In the genomic region with DNA sequence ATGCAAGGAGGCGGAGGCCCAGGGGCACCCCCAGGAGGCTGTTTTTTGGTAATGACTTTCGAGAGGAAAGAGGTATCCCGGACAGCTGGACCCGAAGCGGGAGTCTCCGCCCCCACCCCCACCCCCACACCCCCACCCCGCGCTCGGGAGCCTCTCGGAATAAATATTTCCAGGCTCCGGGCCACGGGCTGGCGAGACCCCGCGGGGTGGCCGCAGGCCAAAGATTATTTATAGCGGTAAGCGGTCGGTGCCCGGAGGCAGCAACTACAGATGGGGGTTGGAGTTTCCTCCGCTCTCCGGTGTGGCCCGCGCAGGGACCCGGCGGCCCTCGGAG, we compare ENCODE assay signal across 8 cellular contexts. TPM values are rescaled to one million over a fixed set of nuclear protein-coding genes. Genes with fewer than 3 reads are reported as not detected.
DNase-seq lines count a peak whose midpoint lies in the region; ATAC-seq, FAIRE-seq and TF ChIP-seq lines count a peak whose summit lies in the region.

No MANE protein-coding gene starts in this region.

- peaks cover 24% of the 10 kb centered on the region; the same call in 1 of the 2 replicates for H3K23me2 ChIP-seq in H1 (ENCODE audit: low read depth, low read length)

- no peak overlapping the region for H4K8ac ChIP-seq in H1 (ENCODE audit: extremely low read depth, insufficient read depth, low read length)

- no peak overlapping the region for H4K5ac ChIP-seq in H1 (ENCODE audit: insufficient read length, low read depth, low read length)

- no peak overlapping the region for H3K23ac ChIP-seq in H1 (ENCODE audit: insufficient read length)

- TF ChIP-seq POLR2A in H1 (IDR thresholded peaks at IDR 0.05; ENCODE audit: control extremely low read depth in 1 of 2, low read depth in 2 of 2, low read length in 2 of 2) (no peak), upper lobe of left lung (IDR thresholded peaks at IDR 0.05) (no peak)

- H4K20me1 ChIP-seq in H1 (replicated peaks in 1 of 2; ENCODE audit: control insufficient read depth in 1 of 2, insufficient read depth in 2 of 2, low read length in 2 of 2), result peaks cover 4 to 10% of the 10 kb centered on the region in 2 experiments

- H2AFZ ChIP-seq in H1 (ENCODE audit: low read length), result no peak overlapping the region

- H3K9me3 Mint-ChIP-seq in activated T-cell treated with anti-CD3 and anti-CD28 coated beads, Interleukin-2, amount 50 U/mL, for 72 hours, result no peaks in the 10 kb centered on the region

- no peaks in the 10 kb centered on the region for H3K79me2 ChIP-seq in H1 (ENCODE audit: control insufficient read depth in 1 of 2, insufficient read depth in 2 of 2, low read length in 2 of 2)

- H3K27ac Mint-ChIP-seq in activated T-cell treated with anti-CD3 and anti-CD28 coated beads, Interleukin-2, amount 50 U/mL, for 72 hours, result no peak overlapping the region

- TF ChIP-seq CTCF in H1 (IDR thresholded peaks at IDR 0.05; ENCODE audit: control extremely low read depth in 1 of 3, insufficient read depth in 1 of 3, low read depth in 1 of 3, low read length in 3 of 3) (no peak), upper lobe of left lung (IDR thresholded peaks at IDR 0.05) (no peak)

- H3K18ac ChIP-seq in H1 (ENCODE audit: extremely low read depth, low read length), result no peak overlapping the region

- DNase-seq in activated T-cell treated with anti-CD3 and anti-CD28 coated beads, Interleukin-2, amount 50 U/mL, for 72 hours, result no peak
- DNase-seq in activated T-cell treated with anti-CD3 and anti-CD28 coated beads for 4 hours (no peak), H1 (ENCODE audit: low read depth in 1 of 2, low spot score in 2 of 2) (no peak), upper lobe of left lung (no peak), NCI-H187 (lab: John Stamatoyannopoulos, UW) (no peak)

- H3K4me1 ChIP-seq in H1 (replicated peaks in 1 of 4; ENCODE audit: control insufficient read depth in 3 of 4, insufficient read depth in 4 of 4, low read length in 3 of 4) (peaks cover 7 to 40% (median 22%) of the 10 kb centered on the region in 4 experiments), mucosa of rectum (ENCODE audit: control insufficient read depth in 2 of 2, insufficient read depth in 2 of 2, low read length in 2 of 2) (peaks cover 41 to 51% of the 10 kb centered on the region in 2 donors), upper lobe of left lung (peaks cover 54 to 69% (median 59%) of the 10 kb centered on the region in 4 donors)

- H3K4me3 ChIP-seq in H1 (ENCODE audit: extremely low read depth in 1 of 4, insufficient read depth in 2 of 4, low read depth in 3 of 4, low read length in 4 of 4) (peak overlapping the region; percentile 34 to 68 (median 60)), mucosa of rectum (ENCODE audit: low read length in 2 of 2) (peak overlapping the region; percentile 57 to 58), upper lobe of left lung (peak overlapping the region in 3 of 4 donors; percentile 36 to 61 (median 57))

- H3K36me3 ChIP-seq in H1 (ENCODE audit: control insufficient read depth in 2 of 4, insufficient read depth in 4 of 4, low read length in 3 of 4) (no peaks in the 10 kb centered on the region), mucosa of rectum (ENCODE audit: control insufficient read depth in 2 of 2, insufficient read depth in 2 of 2, low read length in 2 of 2) (no peaks in the 10 kb centered on the region), upper lobe of left lung (no peaks in the 10 kb centered on the region)

- no peak overlapping the region for H3K56ac ChIP-seq in H1 (replicated peaks; ENCODE audit: insufficient read length, low read depth, low read length)

- FAIRE-seq in H1 (lab: Jason Lieb, UNC), result no peak

- no peak overlapping the region for H3K4ac ChIP-seq in H1 (replicated peaks; ENCODE audit: insufficient read length, low read depth, low read length)

- H2BK120ac ChIP-seq in H1 (replicated peaks; ENCODE audit: low read depth, low read length), result no peak overlapping the region

- no peak overlapping the region for H3K14ac ChIP-seq in H1 (ENCODE audit: insufficient read length)

- H3K27me3 ChIP-seq in H1 (replicated peaks in 1 of 4; ENCODE audit: control insufficient read depth in 3 of 4, extremely low read depth in 1 of 4, insufficient read depth in 3 of 4, low read length in 3 of 4) (peaks cover 53 to 90% (median 81%) of the 10 kb centered on the region in 4 experiments), mucosa of rectum (ENCODE audit: control insufficient read depth in 2 of 2, insufficient read depth in 2 of 2, low read length in 2 of 2) (peaks cover 31 to 38% of the 10 kb centered on the region in 2 donors), upper lobe of left lung (peaks cover 0 to 54% (median 34%) of the 10 kb centered on the region in 4 donors)

- TF ChIP-seq EP300 in H1 (IDR thresholded peaks at IDR 0.05; ENCODE audit: borderline replicate concordance in 1 of 2, low read depth in 2 of 2, low read length in 2 of 2) (no peak), upper lobe of left lung (IDR thresholded peaks at IDR 0.05) (no peak)

- H3K9ac ChIP-seq in H1 (replicated peaks in 1 of 4; ENCODE audit: extremely low read depth in 1 of 4, low read depth in 3 of 4, low read length in 3 of 4), result no peak overlapping the region
- H3K9ac ChIP-seq in mucosa of rectum (ENCODE audit: low read depth in 1 of 2, low read length in 2 of 2), result no peak overlapping the region

- CTCF ChIA-PET in H1 (lab: Charles Lee; ENCODE audit: partially characterized antibody), result no interaction called here

- no peak overlapping the region for H2AK5ac ChIP-seq in H1 (ENCODE audit: low read depth, low read length)

- H2BK12ac ChIP-seq in H1 (ENCODE audit: low read depth, low read length), result no peak overlapping the region

- 1% methylated on average over 24 of the region's 27 CpGs; no CpG with 5 or more reads in 1 of the 2 experiments for WGBS in H1 (ENCODE audit: extremely low coverage in 1 of 2, insufficient coverage in 1 of 2, insufficient read length in 1 of 2, insufficient replicate concordance in 2 of 2, low coverage in 1 of 2, low lambda C conversion rate in 2 of 2, missing lambda C conversion rate in 1 of 2), 2 experiments
- WGBS in upper lobe of left lung, 2 donors, result 2 to 7% methylated on average over 11 to 26 of the region's 27 CpGs

- H2BK15ac ChIP-seq in H1 (ENCODE audit: low read length), result no peak overlapping the region

- no peak for ATAC-seq in activated T-cell treated with anti-CD3 and anti-CD28 coated beads, Interleukin-2, amount 50 U/mL, for 72 hours (replicated peaks in 1 of 2)
- ATAC-seq in upper lobe of left lung (ENCODE audit: low FRiP score in 2 of 2) (no peak), GM21786 (IDR thresholded peaks at IDR 0.05; ENCODE audit: unreplicated experiment) (no peak), GM19023 (IDR thresholded peaks at IDR 0.05; ENCODE audit: unreplicated experiment) (no peak)

- no peak overlapping the region for H2BK20ac ChIP-seq in H1 (ENCODE audit: low read length)

- H3K4me2 ChIP-seq in H1 (ENCODE audit: insufficient read depth in 1 of 2, low read depth in 2 of 2, low read length in 2 of 2), result peak overlapping the region; percentile 62 to 95

- H2BK5ac ChIP-seq in H1 (ENCODE audit: low read depth, low read length), result no peak overlapping the region

- peaks cover 53% of the 10 kb centered on the region for H3K27me3 Mint-ChIP-seq in activated T-cell treated with anti-CD3 and anti-CD28 coated beads, Interleukin-2, amount 50 U/mL, for 72 hours (ENCODE audit: low read depth)

- no peaks in the 10 kb centered on the region; a peak in 1 of 4 replicates for H3K9me3 ChIP-seq in H1 (ENCODE audit: insufficient read depth in 2 of 2, low read depth in 1 of 2, low read length in 1 of 2)
- H3K9me3 ChIP-seq in mucosa of rectum (ENCODE audit: control insufficient read depth in 2 of 2, low read length in 2 of 2), result no peaks in the 10 kb centered on the region
- no peaks in the 10 kb centered on the region for H3K9me3 ChIP-seq in upper lobe of left lung

- no peak overlapping the region for H4K91ac ChIP-seq in H1 (replicated peaks; ENCODE audit: insufficient read length, low read length)

- TF ChIP-seq RAD21 in H1 (IDR thresholded peaks at IDR 0.05 in 1 of 2, conservative IDR thresholded peaks at IDR 0.05 in 1 of 2; ENCODE audit: low read depth in 2 of 2, low read length in 2 of 2), result no peak

- H3K27ac ChIP-seq in H1 (ENCODE audit: low read depth, low read length) (no peak overlapping the region), mucosa of rectum (ENCODE audit: low read depth in 2 of 2, low read length in 2 of 2) (no peak overlapping the region), upper lobe of left lung (peak overlapping the region in 2 of 4 donors; percentile 21 to 37)

- H3K4me3 Mint-ChIP-seq in activated T-cell treated with anti-CD3 and anti-CD28 coated beads, Interleukin-2, amount 50 U/mL, for 72 hours, result peak overlapping the region; percentile 52 to 63

- H3K36me3 Mint-ChIP-seq in activated T-cell treated with anti-CD3 and anti-CD28 coated beads, Interleukin-2, amount 50 U/mL, for 72 hours (ENCODE audit: insufficient read depth in 2 of 2), result peaks cover 0 to 6% of the 10 kb centered on the region in 2 donors

- H3K4me1 Mint-ChIP-seq in activated T-cell treated with anti-CD3 and anti-CD28 coated beads, Interleukin-2, amount 50 U/mL, for 72 hours (ENCODE audit: low read depth), result peaks cover 37% of the 10 kb centered on the region

- POLR2A ChIA-PET in H1 (lab: Charles Lee; ENCODE audit: partially characterized antibody), result no interaction called here

- no peaks in the 10 kb centered on the region for H3K79me1 ChIP-seq in H1 (ENCODE audit: low read depth, low read length)

TF ChIP-seq in H1, 55 proteins besides CTCF, POLR2A, EP300 and RAD21 (continues in another document):
- TF ChIP-seq CREB1 (IDR thresholded peaks at IDR 0.05), result no peak
- TF ChIP-seq RXRA (IDR thresholded peaks at IDR 0.05; ENCODE audit: insufficient read depth, low read depth, low read length), result no peak
- TF ChIP-seq, protein P1, sequence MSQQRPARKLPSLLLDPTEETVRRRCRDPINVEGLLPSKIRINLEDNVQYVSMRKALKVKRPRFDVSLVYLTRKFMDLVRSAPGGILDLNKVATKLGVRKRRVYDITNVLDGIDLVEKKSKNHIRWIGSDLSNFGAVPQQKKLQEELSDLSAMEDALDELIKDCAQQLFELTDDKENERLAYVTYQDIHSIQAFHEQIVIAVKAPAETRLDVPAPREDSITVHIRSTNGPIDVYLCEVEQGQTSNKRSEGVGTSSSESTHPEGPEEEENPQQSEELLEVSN (IDR thresholded peaks at IDR 0.05), result no peak
- no peak for TF ChIP-seq EGR1 (IDR thresholded peaks at IDR 0.05; ENCODE audit: borderline replicate concordance, low read depth, low read length)

RNA-seq across cellular contexts. Expression of a gene that starts 3.3 kb away (rescaled TPM):
- not detected for total RNA-seq in activated T-cell treated with anti-CD3 and anti-CD28 coated beads, Interleukin-2, amount 50 U/mL, for 72 hours
- 0.36 and 0.69 TPM in 2 replicates for total RNA-seq in H1 (2021; fragmentation: NEBNext Ultra II Directional; extraction: Animal tissue kit (Norgen Biotek cat#: 25700))
- polyA plus RNA-seq in H1 (2011; rRNA removed), result 0.06 and 0.19 TPM in 2 replicates
- polyA plus RNA-seq in H1 (2011; cell fraction: cytosol; rRNA removed), result 0.34 TPM
- polyA plus RNA-seq in H1 (2011; cell fraction: nucleus; rRNA removed), result 0.53 TPM
- 0.08 to 0.77 TPM (median 0.23 TPM) in 4 replicates for polyA plus RNA-seq in H1 (2012, experiment 1 of 2)
- polyA plus RNA-seq in H1 (2012, experiment 2 of 2), result 0.08 TPM
- polyA plus RNA-seq in H1 (2013, experiment 1 of 2), result 0.12 TPM
- polyA plus RNA-seq in H1 (2013, experiment 2 of 2), result 0.09 TPM
- polyA minus RNA-seq in H1 (2011; rRNA and poly(A)+ RNA removed), result 0.13 and 0.24 TPM in 2 replicates
- not detected for polyA minus RNA-seq in H1 (2011; cell fraction: cytosol; rRNA and poly(A)+ RNA removed)
- polyA minus RNA-seq in H1 (2011; cell fraction: nucleus; rRNA and poly(A)+ RNA removed), result 0.10 TPM
- total RNA-seq in upper lobe of left lung, result 1 to 10 TPM in 4 of 6 donors, under 1 TPM in 1, not detected in 1; 0.89 to 4.8 (median 4.5) TPM
